ENCODE assay signal across 8 cellular contexts in genomic region chr18:77207540-77207939, GRCh38. TPM values are rescaled to one million over a fixed set of nuclear protein-coding genes. Genes with fewer than 3 reads are reported as not detected.
DNase-seq lines count a peak whose midpoint lies in the region; ATAC-seq and TF ChIP-seq lines count a peak whose summit lies in the region.

No MANE protein-coding gene starts in this region.

- peak; percentile 67 for TF ChIP-seq CTCF in DND-41 (IDR thresholded peaks at IDR 0.05; ENCODE audit: borderline replicate concordance, extremely low read depth, low read length, poor library complexity, severe bottlenecking)
- peak; percentile 70 for TF ChIP-seq CTCF in endodermal cell (conservative IDR thresholded peaks at IDR 0.05)
- TF ChIP-seq CTCF in mucosa of descending colon (IDR thresholded peaks at IDR 0.05) = peak; percentile 23
- TF ChIP-seq CTCF in thyroid gland (IDR thresholded peaks at IDR 0.05) = peak; percentile 22 to 77 (median 50)

- H3K9ac ChIP-seq in DND-41 (ENCODE audit: low read depth, low read length) (no peak overlapping the region), endodermal cell (ENCODE audit: extremely low read depth, low read length, poor library complexity, severe bottlenecking) (no peak overlapping the region)

- no peaks in the 10 kb centered on the region for H3K9me3 Mint-ChIP-seq in activated CD4-positive, alpha-beta T cell treated with anti-CD3 and anti-CD28 coated beads, Interleukin-2, amount 10 ng/mL, durations not matched to agents 24 days and 14 days
- H3K9me3 Mint-ChIP-seq in endodermal cell = no peaks in the 10 kb centered on the region

- H3K4me1 ChIP-seq in DND-41 (ENCODE audit: insufficient read depth, low read length) = peaks cover 38% of the 10 kb centered on the region
- no peaks in the 10 kb centered on the region for H3K4me1 ChIP-seq in endodermal cell (ENCODE audit: control insufficient read depth, insufficient read depth, low read length)
- H3K4me1 ChIP-seq in mucosa of descending colon (ENCODE audit: low read depth) = peaks cover 10% of the 10 kb centered on the region
- H3K4me1 ChIP-seq in thyroid gland = peaks cover 41 to 48% of the 10 kb centered on the region in 2 donors

- TF ChIP-seq POLR2A in thyroid gland (IDR thresholded peaks at IDR 0.05) = no peak

- no peak overlapping the region; the same call in 1 of the 2 replicates for H3K27ac ChIP-seq in DND-41 (ENCODE audit: low read length)
- H3K27ac ChIP-seq in endodermal cell (ENCODE audit: low read depth, low read length) = no peak overlapping the region
- peak overlapping the region; percentile 48 to 75 (median 65) for H3K27ac ChIP-seq in thyroid gland

- H3K9me3 ChIP-seq in DND-41 (ENCODE audit: insufficient read depth, low read length, severe bottlenecking) = no peaks in the 10 kb centered on the region
- H3K9me3 ChIP-seq in endodermal cell (ENCODE audit: control insufficient read depth, low read length) = no peaks in the 10 kb centered on the region
- no peaks in the 10 kb centered on the region for H3K9me3 ChIP-seq in mucosa of descending colon
- H3K9me3 ChIP-seq in thyroid gland = no peaks in the 10 kb centered on the region

- H3K36me3 ChIP-seq in DND-41 (ENCODE audit: insufficient read depth, low read length) (no peaks in the 10 kb centered on the region), endodermal cell (ENCODE audit: control insufficient read depth, insufficient read depth, low read length) (no peaks in the 10 kb centered on the region), mucosa of descending colon (ENCODE audit: low read depth) (no peaks in the 10 kb centered on the region), thyroid gland (no peaks in the 10 kb centered on the region)

- intact Hi-C loops in activated CD4-positive, alpha-beta T cell treated with anti-CD3 and anti-CD28 coated beads, Interleukin-2, amount 10 ng/mL, durations not matched to agents 24 days and 14 days (cut with micrococcal nuclease) = loop anchor here (5.0 kb wide), 1 partner anchor 55 kb away; no protein-coding TSS in a partner anchor
- intact Hi-C loops in mucosa of descending colon (cut with DNase I, micrococcal nuclease) (loop anchor here in 1 of 2 donors (10.0 kb wide), 1 partner anchor 203 kb away; no protein-coding TSS in a partner anchor), thyroid gland (cut with DNase I) (no loop called here)

- 79 to 87% methylated on average over 8 to 10 of the region's 10 CpGs for WGBS in endodermal cell (ENCODE audit: insufficient coverage in 1 of 2, insufficient read length in 1 of 2), 2 experiments
- 15 to 19% methylated on average over 10 of the region's 10 CpGs for WGBS in thyroid gland, 2 donors

- no peak overlapping the region for H2AFZ ChIP-seq in DND-41 (ENCODE audit: low read depth, low read length)

- DNase-seq in DND-41 (peak; percentile 58), H4 (ENCODE audit: low spot score) (peak; percentile 91), NCI-H1436 treated with DMSO at 0.1 percent for 48 hours (lab: John Stamatoyannopoulos, UW) (peak; percentile 1), endodermal cell (peak; percentile 73), mucosa of descending colon (peak; percentile 39 to 68 (median 43)), thyroid gland (peak; percentile 87 to 91)
- peak; percentile 70 for DNase-seq in activated CD4-positive, alpha-beta T cell treated with anti-CD3 and anti-CD28 coated beads, Interleukin-2, amount 10 ng/mL, durations not matched to agents 24 days and 14 days

- no peak overlapping the region for H3K4me3 ChIP-seq in DND-41 (ENCODE audit: low read depth in 1 of 2, low read length in 2 of 2)
- H3K4me3 ChIP-seq in endodermal cell (ENCODE audit: low read length) = no peak overlapping the region
- H3K4me3 ChIP-seq in mucosa of descending colon = no peak overlapping the region
- H3K4me3 ChIP-seq in thyroid gland (replicated peaks in 1 of 3) = no peak overlapping the region

- no peaks in the 10 kb centered on the region for H4K20me1 ChIP-seq in DND-41 (ENCODE audit: insufficient read depth, low read length)

- no peaks in the 10 kb centered on the region for H3K36me3 Mint-ChIP-seq in activated CD4-positive, alpha-beta T cell treated with anti-CD3 and anti-CD28 coated beads, Interleukin-2, amount 10 ng/mL, durations not matched to agents 24 days and 14 days (ENCODE audit: low read depth)
- no peaks in the 10 kb centered on the region for H3K36me3 Mint-ChIP-seq in endodermal cell (ENCODE audit: low read depth)

- peak overlapping the region; percentile 19 for H3K4me3 Mint-ChIP-seq in activated CD4-positive, alpha-beta T cell treated with anti-CD3 and anti-CD28 coated beads, Interleukin-2, amount 10 ng/mL, durations not matched to agents 24 days and 14 days
- H3K4me3 Mint-ChIP-seq in endodermal cell = no peak overlapping the region

- H3K79me2 ChIP-seq in DND-41 (ENCODE audit: insufficient read depth, low read length) = peaks cover 9% of the 10 kb centered on the region

- H3K4me2 ChIP-seq in DND-41 (ENCODE audit: insufficient read depth, low read length) = no peak overlapping the region

- no peaks in the 10 kb centered on the region for H3K27me3 Mint-ChIP-seq in activated CD4-positive, alpha-beta T cell treated with anti-CD3 and anti-CD28 coated beads, Interleukin-2, amount 10 ng/mL, durations not matched to agents 24 days and 14 days
- H3K27me3 Mint-ChIP-seq in endodermal cell (ENCODE audit: insufficient read depth) = peaks cover 2% of the 10 kb centered on the region

- H3K27ac Mint-ChIP-seq in activated CD4-positive, alpha-beta T cell treated with anti-CD3 and anti-CD28 coated beads, Interleukin-2, amount 10 ng/mL, durations not matched to agents 24 days and 14 days = peak overlapping the region; percentile 26
- H3K27ac Mint-ChIP-seq in endodermal cell = no peak overlapping the region

- peak; percentile 28; the same call in 1 of the 3 replicates for ATAC-seq in DND-41 (ENCODE audit: insufficient read depth, low read depth)
- peak; percentile 69 for ATAC-seq in mucosa of descending colon
- ATAC-seq in GM19397 (IDR thresholded peaks at IDR 0.05; ENCODE audit: unreplicated experiment) = no peak

- H3K4me1 Mint-ChIP-seq in activated CD4-positive, alpha-beta T cell treated with anti-CD3 and anti-CD28 coated beads, Interleukin-2, amount 10 ng/mL, durations not matched to agents 24 days and 14 days = peaks cover 39% of the 10 kb centered on the region
- H3K4me1 Mint-ChIP-seq in endodermal cell = no peaks in the 10 kb centered on the region

- H3K27me3 ChIP-seq in DND-41 (ENCODE audit: insufficient read depth, low read length, poor library complexity) (no peaks in the 10 kb centered on the region), endodermal cell (ENCODE audit: control insufficient read depth, insufficient read depth, low read length, poor library complexity, severe bottlenecking) (no peaks in the 10 kb centered on the region), thyroid gland (no peaks in the 10 kb centered on the region)

RNA-seq across cellular contexts. Expression of gene GALR1, which starts 42.1 kb away (rescaled TPM):
- total RNA-seq in H4 (2014; rRNA removed; shearing (Covaris generic)) = under 0.01 TPM in 1 of 2 replicates, not detected in the other
- total RNA-seq in activated CD4-positive, alpha-beta T cell treated with anti-CD3 and anti-CD28 coated beads, Interleukin-2, amount 10 ng/mL, durations not matched to agents 24 days and 14 days = not detected in 2 replicates
- total RNA-seq in endodermal cell = under 1 TPM in 1 of 2 donors, not detected in 1; 0.04 TPM
- polyA plus RNA-seq in endodermal cell (2013, experiment 1 of 2) = 0.04 TPM
- polyA plus RNA-seq in endodermal cell (2013, experiment 2 of 2) = not detected
- total RNA-seq in mucosa of descending colon = under 1 TPM; 0.05 to 0.92 (median 0.06) TPM
- total RNA-seq in thyroid gland = under 1 TPM; 0.04 to 0.40 (median 0.10) TPM

Comparison
In these comparisons a context has a peak if more than half of its experiments do, and no peak if none do; other contexts are left out.
1. DNase-seq: peak in every context shown above with its lines; median percentile 91 in H4; 89 in thyroid gland; 73 in endodermal cell; 70 in activated CD4-positive, alpha-beta T cell treated with anti-CD3 and anti-CD28 coated beads, Interleukin-2, amount 10 ng/mL, durations not matched to agents 24 days and 14 days; 58 in DND-41; 43 in mucosa of descending colon; 1 in NCI-H1436 treated with DMSO at 0.1 percent for 48 hours.
2. H3K27ac ChIP-seq: peak in thyroid gland (3 of 3); none in DND-41 (single experiment) and endodermal cell (single experiment).
3. Peak in every context shown above with its lines, with median percentiles within 50 percentile points of each other: CTCF ChIP-seq.